In the genomic region with DNA sequence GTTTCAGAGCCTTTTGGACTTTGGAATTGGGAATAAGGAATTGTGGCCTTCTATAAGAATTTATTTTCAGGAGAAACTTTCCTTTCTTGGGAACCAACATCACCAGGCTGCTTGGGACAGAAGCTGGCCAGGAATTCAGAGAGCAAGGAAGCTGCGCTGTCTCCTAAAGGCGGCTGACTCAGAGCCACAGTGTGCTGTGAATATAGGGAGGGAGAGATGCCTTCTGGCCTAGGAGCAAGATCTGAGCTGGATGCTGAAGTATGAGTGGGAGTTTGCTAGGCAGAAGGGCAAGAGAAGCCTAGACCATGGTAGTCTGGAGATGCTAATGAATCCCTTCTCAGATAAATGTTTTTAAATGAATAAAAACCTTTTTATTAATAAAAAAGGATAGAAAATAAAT, we compare ENCODE assay signal across 15 cellular contexts.
"Had no signal": no experiment of that assay in that cellular context is flagged by ENCODE, and none has a peak within 500 bp of the region (broad histone marks: within the 10 kb centered on the region; RNA-seq: fewer than 3 reads in every experiment).

No MANE protein-coding gene starts in this region.

- H3K4me3 ChIP-seq: gastroesophageal sphincter, skin epidermis, tibial artery had no signal

- H3K27ac ChIP-seq: gastroesophageal sphincter, skin epidermis, tibial artery had no signal

- DNase-seq: activated CD4-positive, alpha-beta T cell treated with anti-CD3 and anti-CD28 coated beads, Interleukin-2, amount 50 U/mL, for 4 hours; activated naive CD4-positive, alpha-beta T cell treated with anti-CD3 and anti-CD28 coated beads, Interleukin-2, amount 10 ng/mL, durations not matched to agents 7 days and 5 days; effector memory CD4-positive, alpha-beta T cell; hippocampal formation; kidney; left ventricle myocardium superior; mesendoderm; natural killer cell; stimulated activated CD4-positive, alpha-beta T cell treated with anti-CD3 and anti-CD28 coated beads, Interleukin-15, amount 100 ng/mL, for 24 hours; stimulated activated CD4-positive, alpha-beta T cell treated with anti-CD3 and anti-CD28 coated beads, Interleukin-4, amount 100 ng/mL, for 1 hour; stimulated activated naive B cell treated with anti-CD40 and anti-IgM and Interleukin-4, amounts not matched to agents 10 μg/mL and 1 μg/mL and 100 μg/mL, for 72 hours; tibial artery had no signal

- ATAC-seq: activated CD4-positive, CD25-positive, alpha-beta regulatory T cell treated with anti-CD3 and anti-CD28 coated beads, Interleukin-2, amount 50 U/mL, for 24 hours; gastroesophageal sphincter; left ventricle myocardium superior; natural killer cell; stimulated activated naive B cell treated with anti-CD40 and anti-IgM and Interleukin-4, amounts not matched to agents 10 μg/mL and 1 μg/mL and 100 μg/mL, for 72 hours had no signal
